ENCODE assay signal across 22 cellular contexts in the genomic region with DNA sequence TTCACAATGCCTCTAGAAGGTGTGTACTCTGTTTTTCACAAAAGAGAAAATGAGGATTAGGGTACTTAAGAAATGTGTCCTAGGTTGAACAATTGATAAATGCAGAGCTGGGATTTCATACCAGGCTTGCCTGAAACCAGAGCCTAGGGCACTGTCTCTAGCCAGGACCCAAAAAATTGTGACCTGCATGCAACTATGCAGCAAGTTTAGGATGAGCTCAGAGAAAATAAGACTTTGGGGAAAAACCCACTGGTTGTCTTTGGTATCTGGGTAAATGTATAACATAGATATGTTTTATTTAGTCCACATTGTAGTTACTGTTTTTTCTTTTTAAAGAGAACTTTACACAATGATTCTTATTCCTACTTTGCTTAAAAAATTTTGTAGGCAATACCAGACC.
"Had no signal": no experiment of that assay in that cellular context is flagged by ENCODE, and none has a peak within 500 bp of the region (broad histone marks: within the 10 kb centered on the region; RNA-seq: fewer than 3 reads in every experiment).

No MANE protein-coding gene starts in this region.

- H3K9me3 ChIP-seq: MG63 had no signal

- H3K36me3 ChIP-seq: MG63, SJSA1 had no signal

- H3K4me3 ChIP-seq: MG63, SJSA1, SK-N-MC had no signal

- DNase-seq: IMR-90, Karpas-422, KG1, MG63, NCI-H1092, NCI-H1105 treated with DMSO at 0.1 percent for 48 hours, NCI-H1417 treated with DMSO at 0.1 percent for 48 hours, NCI-H146, NCI-H1694 treated with DMSO at 0.1 percent for 48 hours, NCI-H1930, NCI-H2081, NCI-H2107, NCI-H2171 treated with DMSO at 0.1 percent for 48 hours, NCI-H345, NCI-H69, NCI-H774, Right ventricle myocardium superior, RPMI8226, SIG-M5 had no signal

- H3K27me3 ChIP-seq: MG63, SJSA1 had no signal

- ATAC-seq: HepG2 had no signal

- H3K27ac ChIP-seq: SJSA1, SK-N-MC had no signal

- H3K4me1 ChIP-seq: SJSA1 had no signal
